In genomic region chr10:70381491-70382421, GRCh38 we compare ENCODE assay signal across 8 cellular contexts. TPM values are rescaled to one million over a fixed set of nuclear protein-coding genes. Genes with fewer than 3 reads are reported as not detected.
DNase-seq lines count a peak whose midpoint lies in the region; ATAC-seq and TF ChIP-seq lines count a peak whose summit lies in the region.

No MANE protein-coding gene starts in this region.

- no peak for TF ChIP-seq EP300 in ovary (IDR thresholded peaks at IDR 0.05)

- no peak for DNase-seq in AG10803 (ENCODE audit: low read depth)
- peak; percentile 47 for DNase-seq in NCI-H524 treated with DMSO at 0.1 percent for 48 hours (lab: John Stamatoyannopoulos, UW)
- peak; percentile 50 for DNase-seq in activated naive CD8-positive, alpha-beta T cell treated with anti-CD3 and anti-CD28 coated beads for 36 hours
- DNase-seq in Right ventricle myocardium superior = peak; percentile 74
- DNase-seq in ovary = peak; percentile 24 to 56 (median 44)
- no peak for DNase-seq in MV-4-11 (lab: John Stamatoyannopoulos, UW)

- peaks cover 4% of the 10 kb centered on the region for H3K27me3 Mint-ChIP-seq in activated naive CD8-positive, alpha-beta T cell treated with anti-CD3 and anti-CD28 coated beads for 36 hours

- TF ChIP-seq POLR2A in ovary (IDR thresholded peaks at IDR 0.05) = no peak

- peaks cover 8% of the 10 kb centered on the region for H3K4me1 Mint-ChIP-seq in activated naive CD8-positive, alpha-beta T cell treated with anti-CD3 and anti-CD28 coated beads for 36 hours

- no peaks in the 10 kb centered on the region for H3K27me3 ChIP-seq in ovary

- H3K4me3 Mint-ChIP-seq in activated naive CD8-positive, alpha-beta T cell treated with anti-CD3 and anti-CD28 coated beads for 36 hours = peak overlapping the region; percentile 82

- intact Hi-C loops in Right ventricle myocardium superior (cut with DNase I) (no loop called here), ovary (cut with DNase I) (loop anchor here in 1 of 4 donors (2.0 kb wide), 1 partner anchor 23 kb away; the partner anchor contains the start of gene EIF4EBP2)

- no peaks in the 10 kb centered on the region for H3K4me1 ChIP-seq in ovary (ENCODE audit: insufficient read depth)

- 1 to 2% (median 1%) methylated on average over 59 to 61 of the region's 61 CpGs for WGBS in ovary, 3 donors

- ATAC-seq in GM18511 (IDR thresholded peaks at IDR 0.05; ENCODE audit: unreplicated experiment) (peak; percentile 57), HG03025 (IDR thresholded peaks at IDR 0.05; ENCODE audit: low FRiP score, unreplicated experiment) (peak; percentile 51), Right ventricle myocardium superior (ENCODE audit: poor library complexity) (peak; percentile 71)

- no peaks in the 10 kb centered on the region for H3K9me3 ChIP-seq in ovary

- H3K4me3 ChIP-seq in AG10803 (ENCODE audit: low read length) = peak overlapping the region; percentile 82
- H3K4me3 ChIP-seq in ovary = peak overlapping the region; percentile 78

- TF ChIP-seq CTCF in AG10803 (conservative IDR thresholded peaks at IDR 0.05; ENCODE audit: low read length) (no peak), ovary (IDR thresholded peaks at IDR 0.05) (no peak)

- peaks cover 7% of the 10 kb centered on the region for H3K36me3 Mint-ChIP-seq in activated naive CD8-positive, alpha-beta T cell treated with anti-CD3 and anti-CD28 coated beads for 36 hours

- no peaks in the 10 kb centered on the region for H3K36me3 ChIP-seq in ovary

- H3K9me3 Mint-ChIP-seq in activated naive CD8-positive, alpha-beta T cell treated with anti-CD3 and anti-CD28 coated beads for 36 hours = peaks cover 5% of the 10 kb centered on the region

- H3K27ac Mint-ChIP-seq in activated naive CD8-positive, alpha-beta T cell treated with anti-CD3 and anti-CD28 coated beads for 36 hours = peak overlapping the region; percentile 1

- no peak overlapping the region for H3K27ac ChIP-seq in ovary

RNA-seq across cellular contexts. Expression of gene LRRC20, which starts 0.7 kb away (rescaled TPM):
- total RNA-seq in activated naive CD8-positive, alpha-beta T cell treated with anti-CD3 and anti-CD28 coated beads for 36 hours = 10 to 100 TPM; 14.0 to 16.0 TPM
- total RNA-seq in Right ventricle myocardium superior = 59.9 TPM
- total RNA-seq in ovary = 1 to 10 TPM; 2.1 to 9.4 (median 4.0) TPM
- polyA plus RNA-seq in ovary = 1 to 10 TPM; 4.9 to 6.2 TPM

RNA-seq across cellular contexts. Expression of gene EIF4EBP2, which starts 22.2 kb away (rescaled TPM):
- 10 to 100 TPM; 31.0 to 31.4 TPM for total RNA-seq in activated naive CD8-positive, alpha-beta T cell treated with anti-CD3 and anti-CD28 coated beads for 36 hours
- total RNA-seq in Right ventricle myocardium superior (92.7 TPM), ovary (10 to 100 TPM; 46.3 to 99.2 (median 72.5) TPM)
- polyA plus RNA-seq in ovary = 10 to 100 TPM; 37.7 to 97.6 TPM

RNA-seq across cellular contexts. Expression of gene NODAL, which starts 59.7 kb away (rescaled TPM):
- total RNA-seq in activated naive CD8-positive, alpha-beta T cell treated with anti-CD3 and anti-CD28 coated beads for 36 hours = not detected
- total RNA-seq in Right ventricle myocardium superior (not detected), ovary (not detected)
- polyA plus RNA-seq in ovary = under 1 TPM in 1 of 2 donors, not detected in 1; 0.04 TPM

Comparison
In these comparisons a context has a peak if more than half of its experiments do, and no peak if none do; other contexts are left out.
1. DNase-seq: peak in NCI-H524 treated with DMSO at 0.1 percent for 48 hours (single experiment), activated naive CD8-positive, alpha-beta T cell treated with anti-CD3 and anti-CD28 coated beads for 36 hours (single experiment), Right ventricle myocardium superior (single experiment) and ovary (5 of 5); none in AG10803 (single experiment) and MV-4-11 (single experiment).
2. Peak in every context shown above with its lines, with median percentiles within 50 percentile points of each other: ATAC-seq.